1 cellular context compared by ENCODE assay signal in genomic region chr18:50742947-50743346, GRCh38.
TF ChIP-seq lines count a peak whose summit lies in the region.

No MANE protein-coding gene starts in this region.

TF ChIP-seq in HEK293, 187 proteins besides CTCF, POLR2A, EP300 and RAD21 (continued from another document):
- TF ChIP-seq PRDM6 (tag by site-specific recombination; IDR thresholded peaks at IDR 0.05): no peak
TF ChIP-seq in HEK293: peak in this region for 2.
